ENCODE assay signal across 18 cellular contexts in genomic region chr7:64869912-64870562, GRCh38. TPM values are rescaled to one million over a fixed set of nuclear protein-coding genes. Genes with fewer than 3 reads are reported as not detected.
A peak's percentile ranks its signal among the peaks of the same experiment; 100 is the strongest.
DNase-seq lines count a peak whose midpoint lies in the region; ATAC-seq and TF ChIP-seq lines count a peak whose summit lies in the region.
"Had no signal": no experiment of that assay in that cellular context is flagged by ENCODE, and none has a peak within 500 bp of the region (broad histone marks: within the 10 kb centered on the region; RNA-seq: fewer than 3 reads in every experiment).

No MANE protein-coding gene starts in this region.

- 68 to 72% methylated on average over 32 of the region's 32 CpGs for WGBS in testis, 2 donors

- intact Hi-C loops in activated CD4-positive, alpha-beta memory T cell treated with anti-CD3 and anti-CD28 coated beads for 36 hours (cut with micrococcal nuclease), result no loop called here
- intact Hi-C loops in posterior vena cava (cut with DNase I), result no loop called here
- intact Hi-C loops in testis (cut with DNase I; ENCODE audit: low total_unique reads), result no loop called here

- no peak overlapping the region for H3K4me3 Mint-ChIP-seq in activated CD4-positive, alpha-beta memory T cell treated with anti-CD3 and anti-CD28 coated beads, Interleukin-2, amount 10 ng/mL, durations not matched to agents 7 days and 5 days
- no peak overlapping the region for H3K4me3 Mint-ChIP-seq in activated CD4-positive, alpha-beta memory T cell treated with anti-CD3 and anti-CD28 coated beads for 36 hours

- H3K27ac Mint-ChIP-seq in activated CD4-positive, alpha-beta memory T cell treated with anti-CD3 and anti-CD28 coated beads, Interleukin-2, amount 10 ng/mL, durations not matched to agents 7 days and 5 days, result no peak overlapping the region
- no peak overlapping the region for H3K27ac Mint-ChIP-seq in activated CD4-positive, alpha-beta memory T cell treated with anti-CD3 and anti-CD28 coated beads for 36 hours

- no peak overlapping the region for H3K4me3 ChIP-seq in testis
- H3K4me3 ChIP-seq: K562, Peyer's patch had no signal

- H3K36me3 ChIP-seq in testis (ENCODE audit: low read depth, missing control alignments), result no peaks in the 10 kb centered on the region
- H3K36me3 ChIP-seq: Peyer's patch had no signal

- CTCF ChIA-PET in activated CD4-positive, alpha-beta memory T cell treated with anti-CD3 and anti-CD28 coated beads, Interleukin-2, amount 10 ng/mL, durations not matched to agents 7 days and 5 days (lab: Charles Lee), result no interaction called here
- CTCF ChIA-PET in activated CD4-positive, alpha-beta memory T cell treated with anti-CD3 and anti-CD28 coated beads for 36 hours (lab: Charles Lee), result no interaction called here

- POLR2A ChIA-PET in activated CD4-positive, alpha-beta memory T cell treated with anti-CD3 and anti-CD28 coated beads, Interleukin-2, amount 10 ng/mL, durations not matched to agents 7 days and 5 days (lab: Charles Lee), result no interaction called here
- POLR2A ChIA-PET in activated CD4-positive, alpha-beta memory T cell treated with anti-CD3 and anti-CD28 coated beads for 36 hours (lab: Charles Lee), result no interaction called here

- no peaks in the 10 kb centered on the region for H3K4me1 ChIP-seq in testis
- H3K4me1 ChIP-seq: Peyer's patch had no signal

- peaks cover 10% of the 10 kb centered on the region for H3K9me3 Mint-ChIP-seq in activated CD4-positive, alpha-beta memory T cell treated with anti-CD3 and anti-CD28 coated beads, Interleukin-2, amount 10 ng/mL, durations not matched to agents 7 days and 5 days
- H3K9me3 Mint-ChIP-seq in activated CD4-positive, alpha-beta memory T cell treated with anti-CD3 and anti-CD28 coated beads for 36 hours, result no peaks in the 10 kb centered on the region

- H3K4me1 Mint-ChIP-seq in activated CD4-positive, alpha-beta memory T cell treated with anti-CD3 and anti-CD28 coated beads, Interleukin-2, amount 10 ng/mL, durations not matched to agents 7 days and 5 days, result no peaks in the 10 kb centered on the region
- H3K4me1 Mint-ChIP-seq in activated CD4-positive, alpha-beta memory T cell treated with anti-CD3 and anti-CD28 coated beads for 36 hours (ENCODE audit: low read depth), result no peaks in the 10 kb centered on the region

- no peak for ATAC-seq in GM19397 (IDR thresholded peaks at IDR 0.05; ENCODE audit: unreplicated experiment)
- ATAC-seq: HCT116 had no signal

- no peaks in the 10 kb centered on the region for H3K9me3 ChIP-seq in testis
- H3K9me3 ChIP-seq: Peyer's patch had no signal

- no peak overlapping the region for H3K27ac ChIP-seq in testis
- H3K27ac ChIP-seq: HL-60, Peyer's patch had no signal

- TF ChIP-seq POLR2A in testis (IDR thresholded peaks at IDR 0.05), result no peak

- H3K27me3 Mint-ChIP-seq in activated CD4-positive, alpha-beta memory T cell treated with anti-CD3 and anti-CD28 coated beads, Interleukin-2, amount 10 ng/mL, durations not matched to agents 7 days and 5 days, result no peaks in the 10 kb centered on the region
- H3K27me3 Mint-ChIP-seq in activated CD4-positive, alpha-beta memory T cell treated with anti-CD3 and anti-CD28 coated beads for 36 hours, result peaks cover 1% of the 10 kb centered on the region

- TF ChIP-seq CTCF in GM20000 (IDR thresholded peaks at IDR 0.05; ENCODE audit: extremely low read depth, missing control alignments), result no peak
- no peak for TF ChIP-seq CTCF in testis (IDR thresholded peaks at IDR 0.05)

- no peaks in the 10 kb centered on the region for H3K27me3 ChIP-seq in testis
- H3K27me3 ChIP-seq: Peyer's patch had no signal

- DNase-seq in activated CD4-positive, alpha-beta memory T cell treated with anti-CD3 and anti-CD28 coated beads, Interleukin-2, amount 10 ng/mL, durations not matched to agents 7 days and 5 days, result peak; percentile 3
- no peak for DNase-seq in activated CD4-positive, alpha-beta memory T cell treated with anti-CD3 and anti-CD28 coated beads for 36 hours
- DNase-seq in GM20000 (ENCODE audit: low spot score) (peak; percentile 7), iPS-NIHi11 (ENCODE audit: low spot score) (peak; percentile 6), posterior vena cava (ENCODE audit: low spot score) (peak; percentile 76), testis (no peak), putamen (ENCODE audit: low spot score) (no peak)
- DNase-seq: 8988T, C1 segment of cervical spinal cord, NCI-H1436, NCI-H2029 treated with DMSO at 0.1 percent for 48 hours, NCI-H524, SHP77 had no signal

- H3K36me3 Mint-ChIP-seq in activated CD4-positive, alpha-beta memory T cell treated with anti-CD3 and anti-CD28 coated beads, Interleukin-2, amount 10 ng/mL, durations not matched to agents 7 days and 5 days (ENCODE audit: low read depth), result no peaks in the 10 kb centered on the region
- no peaks in the 10 kb centered on the region for H3K36me3 Mint-ChIP-seq in activated CD4-positive, alpha-beta memory T cell treated with anti-CD3 and anti-CD28 coated beads for 36 hours

RNA-seq across cellular contexts. Expression of gene ZNF273, which starts 33.0 kb away (rescaled TPM):
- 10 to 100 TPM in 1 of 2 experiments, 1 to 10 TPM in 1; 8.4 to 10.5 TPM for total RNA-seq in activated CD4-positive, alpha-beta memory T cell treated with anti-CD3 and anti-CD28 coated beads, Interleukin-2, amount 10 ng/mL, durations not matched to agents 7 days and 5 days
- total RNA-seq in activated CD4-positive, alpha-beta memory T cell treated with anti-CD3 and anti-CD28 coated beads for 36 hours, result 10 to 100 TPM in 1 of 2 experiments, 1 to 10 TPM in 1; 9.6 to 10.9 TPM
- total RNA-seq in posterior vena cava (1 to 10 TPM; 4.5 to 8.0 TPM), testis (10 to 100 TPM; 13.6 to 36.0 TPM)
- 10.6 TPM for polyA plus RNA-seq in testis (ENCODE audit: insufficient read depth, low read depth, low replicate concordance)

Comparison
In these comparisons a context has a peak if more than half of its experiments do, and no peak if none do; other contexts are left out.
1. DNase-seq: peak in activated CD4-positive, alpha-beta memory T cell treated with anti-CD3 and anti-CD28 coated beads, Interleukin-2, amount 10 ng/mL, durations not matched to agents 7 days and 5 days (single experiment), GM20000 (single experiment), iPS-NIHi11 (single experiment) and posterior vena cava (single experiment); none in activated CD4-positive, alpha-beta memory T cell treated with anti-CD3 and anti-CD28 coated beads for 36 hours (single experiment), testis (single experiment) and putamen (single experiment).